In genomic region chr20:846894-847278, GRCh38 we compare ENCODE assay signal across 8 cellular contexts. TPM values are rescaled to one million over a fixed set of nuclear protein-coding genes. Genes with fewer than 3 reads are reported as not detected.
DNase-seq lines count a peak whose midpoint lies in the region; ATAC-seq, FAIRE-seq and TF ChIP-seq lines count a peak whose summit lies in the region.

No MANE protein-coding gene starts in this region.

- peaks cover 63% of the 10 kb centered on the region for H3K4me1 Mint-ChIP-seq in activated T-cell treated with anti-CD3 and anti-CD28 coated beads, Interleukin-2, amount 50 U/mL, for 24 hours (ENCODE audit: low read depth)

- H3K4ac ChIP-seq in neuronal stem cell (ENCODE audit: low read length): no peak overlapping the region

- H2AFZ ChIP-seq in neuronal stem cell (ENCODE audit: low read length): no peak overlapping the region

- H3K27me3 Mint-ChIP-seq in activated T-cell treated with anti-CD3 and anti-CD28 coated beads, Interleukin-2, amount 50 U/mL, for 24 hours: no peaks in the 10 kb centered on the region

- H2BK15ac ChIP-seq in neuronal stem cell (ENCODE audit: low read length): no peak overlapping the region

- H3K4me3 ChIP-seq in neuronal stem cell (ENCODE audit: low read length in 2 of 2): no peak overlapping the region

- H3K27ac ChIP-seq in neuronal stem cell (replicated peaks; ENCODE audit: low read length): no peak overlapping the region

- H3K36me3 ChIP-seq in neuronal stem cell (replicated peaks in 1 of 2; ENCODE audit: control insufficient read depth in 2 of 2, insufficient read depth in 2 of 2, low read length in 2 of 2): peaks cover 0 to 2% of the 10 kb centered on the region in 2 donors

- TF ChIP-seq POLR2A in GM12892 (IDR thresholded peaks at IDR 0.05; ENCODE audit: low read depth, low read length): 0 out of 2 replicates have a peak, but pooled peaks have one; percentile 16

- no peak overlapping the region for H3K4me2 ChIP-seq in neuronal stem cell (ENCODE audit: insufficient read depth, low read length, poor library complexity, severe bottlenecking)

- H3K9me3 ChIP-seq in neuronal stem cell (replicated peaks in 1 of 2; ENCODE audit: control insufficient read depth in 2 of 2, insufficient read depth in 1 of 2, low read depth in 1 of 2, low read length in 2 of 2): no peaks in the 10 kb centered on the region

- peak overlapping the region; percentile 82 for H3K4me3 Mint-ChIP-seq in activated T-cell treated with anti-CD3 and anti-CD28 coated beads, Interleukin-2, amount 50 U/mL, for 24 hours

- H4K91ac ChIP-seq in neuronal stem cell (ENCODE audit: low read depth, low read length, poor library complexity): no peak overlapping the region

- H3K9ac ChIP-seq in neuronal stem cell (ENCODE audit: low read depth, low read length, poor library complexity): no peak overlapping the region

- DNase-seq in GM12892 (ENCODE audit: insufficient read length) (peak; percentile 62), NCI-H69 (lab: John Stamatoyannopoulos, UW) (peak; percentile 41), neuronal stem cell (ENCODE audit: low spot score) (no peak), NCI-H1092 treated with DMSO at 0.1 percent for 48 hours (lab: John Stamatoyannopoulos, UW) (no peak), COLO668 (lab: John Stamatoyannopoulos, UW; ENCODE audit: unreplicated experiment) (no peak), NCI-H510A treated with DMSO at 0.1 percent for 48 hours (lab: John Stamatoyannopoulos, UW) (no peak)
- peak; percentile 67 for DNase-seq in activated T-cell treated with anti-CD3 and anti-CD28 coated beads, Interleukin-2, amount 50 U/mL, for 24 hours

- no peak overlapping the region for H2AK5ac ChIP-seq in neuronal stem cell (ENCODE audit: low read depth, low read length)

- peak overlapping the region; percentile 18 for H3K18ac ChIP-seq in neuronal stem cell (ENCODE audit: low read length)

- no peaks in the 10 kb centered on the region for H3K9me3 Mint-ChIP-seq in activated T-cell treated with anti-CD3 and anti-CD28 coated beads, Interleukin-2, amount 50 U/mL, for 24 hours

- FAIRE-seq in GM12892 (lab: Jason Lieb, UNC): peak; percentile 96

- no peak overlapping the region for H3K14ac ChIP-seq in neuronal stem cell (ENCODE audit: low read length)

- ATAC-seq in GM19452 (IDR thresholded peaks at IDR 0.05; ENCODE audit: unreplicated experiment): no peak

- H3K27me3 ChIP-seq in neuronal stem cell (ENCODE audit: control insufficient read depth in 3 of 3, insufficient read depth in 3 of 3, low read depth in 1 of 3, low read length in 3 of 3): peaks cover 5 to 39% (median 8%) of the 10 kb centered on the region in 3 experiments

- H3K79me1 ChIP-seq in neuronal stem cell (ENCODE audit: low read depth, low read length): no peaks in the 10 kb centered on the region

- no peak overlapping the region for H2BK12ac ChIP-seq in neuronal stem cell (ENCODE audit: low read length)

- no CpG with 5 or more reads among the region's 7 CpGs for WGBS in neuronal stem cell (ENCODE audit: extremely low coverage in 2 of 2, insufficient read length in 2 of 2, insufficient replicate concordance in 1 of 2), 2 donors

- peaks cover 15 to 27% of the 10 kb centered on the region in 2 donors for H3K4me1 ChIP-seq in neuronal stem cell (ENCODE audit: control insufficient read depth in 2 of 2, insufficient read depth in 1 of 2, low read depth in 1 of 2, low read length in 2 of 2)

- H3K27ac Mint-ChIP-seq in activated T-cell treated with anti-CD3 and anti-CD28 coated beads, Interleukin-2, amount 50 U/mL, for 24 hours: peak overlapping the region; percentile 92

- H4K8ac ChIP-seq in neuronal stem cell (ENCODE audit: low read depth, low read length): no peak overlapping the region

- H2BK120ac ChIP-seq in neuronal stem cell (ENCODE audit: low read depth, low read length): no peak overlapping the region

- no peak overlapping the region for H3K23ac ChIP-seq in neuronal stem cell (ENCODE audit: low read depth, low read length, poor library complexity)

- H3K36me3 Mint-ChIP-seq in activated T-cell treated with anti-CD3 and anti-CD28 coated beads, Interleukin-2, amount 50 U/mL, for 24 hours (ENCODE audit: low read depth): peaks cover 8% of the 10 kb centered on the region

- H2BK5ac ChIP-seq in neuronal stem cell (ENCODE audit: low read length): no peak overlapping the region

RNA-seq across cellular contexts. Expression of gene FAM110A, which starts 13.4 kb away (rescaled TPM):
- 3.0 TPM for polyA plus RNA-seq in GM12892 (2012; ENCODE audit: missing spikeins)
- polyA plus RNA-seq in neuronal stem cell (2013, experiment 1 of 2): 12.2 TPM
- polyA plus RNA-seq in neuronal stem cell (2013, experiment 2 of 2): 11.7 TPM

Comparison
In these comparisons a context has a peak if more than half of its experiments do, and no peak if none do; other contexts are left out.
1. DNase-seq: peak in GM12892 (single experiment), NCI-H69 (single experiment) and activated T-cell treated with anti-CD3 and anti-CD28 coated beads, Interleukin-2, amount 50 U/mL, for 24 hours (single experiment); none in neuronal stem cell (single experiment), NCI-H1092 treated with DMSO at 0.1 percent for 48 hours (single experiment), COLO668 (single experiment) and NCI-H510A treated with DMSO at 0.1 percent for 48 hours (single experiment).